Comparison of ENCODE assay signal across 8 cellular contexts in the genomic region with DNA sequence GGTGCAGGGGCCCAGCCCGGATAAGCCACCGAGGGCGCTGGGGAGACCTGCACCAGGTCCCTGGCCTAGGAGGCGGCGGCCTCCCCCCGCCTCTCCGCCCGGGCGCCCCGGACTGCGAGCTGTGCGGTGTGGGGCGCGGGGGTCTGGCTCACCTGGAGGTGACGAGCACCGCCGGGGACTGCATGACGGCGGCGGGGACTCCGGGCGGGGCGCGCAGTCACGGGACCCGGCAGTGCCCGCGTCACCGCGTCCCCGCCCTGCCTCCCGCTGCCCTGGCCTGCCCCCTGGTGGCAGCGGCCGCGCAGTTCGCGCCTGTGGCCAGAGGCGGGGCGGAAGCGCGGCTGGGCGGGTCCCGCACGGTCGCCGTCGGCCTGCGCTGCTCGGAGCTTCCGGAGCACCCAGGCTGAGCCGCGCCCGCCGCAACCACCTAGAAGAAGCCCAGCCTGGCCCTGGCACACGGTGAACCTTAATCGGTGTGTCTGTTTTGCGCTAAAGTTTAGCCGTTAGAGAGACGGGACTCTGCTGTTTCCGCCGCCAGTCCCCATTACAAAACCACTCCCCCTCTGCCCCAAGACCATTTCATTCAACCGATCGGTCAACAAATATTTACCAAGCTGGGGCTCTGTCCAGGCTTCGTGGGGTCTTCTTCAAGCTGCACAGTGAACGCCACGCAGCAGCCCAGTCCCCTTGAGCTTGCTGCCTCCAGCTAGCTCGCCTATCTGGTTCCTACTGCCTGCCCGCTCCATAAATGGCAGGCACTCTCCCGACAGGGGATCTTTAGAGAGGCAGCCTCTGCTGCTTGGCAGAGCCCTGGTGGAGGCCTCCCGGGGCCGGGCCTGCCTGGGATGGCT. TPM values are rescaled to one million over a fixed set of nuclear protein-coding genes. Genes with fewer than 3 reads are reported as not detected.
A peak's percentile ranks its signal among the peaks of the same experiment; 100 is the strongest.
DNase-seq lines count a peak whose midpoint lies in the region; ATAC-seq and TF ChIP-seq lines count a peak whose summit lies in the region.

A gene with protein sequence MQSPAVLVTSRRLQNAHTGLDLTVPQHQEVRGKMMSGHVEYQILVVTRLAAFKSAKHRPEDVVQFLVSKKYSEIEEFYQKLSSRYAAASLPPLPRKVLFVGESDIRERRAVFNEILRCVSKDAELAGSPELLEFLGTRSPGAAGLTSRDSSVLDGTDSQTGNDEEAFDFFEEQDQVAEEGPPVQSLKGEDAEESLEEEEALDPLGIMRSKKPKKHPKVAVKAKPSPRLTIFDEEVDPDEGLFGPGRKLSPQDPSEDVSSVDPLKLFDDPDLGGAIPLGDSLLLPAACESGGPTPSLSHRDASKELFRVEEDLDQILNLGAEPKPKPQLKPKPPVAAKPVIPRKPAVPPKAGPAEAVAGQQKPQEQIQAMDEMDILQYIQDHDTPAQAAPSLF (minus strand): TSS at position 219 of the 851 bp plus-strand sequence. CDS start 35 bp downstream, at position 184.

- H3K4me3 Mint-ChIP-seq in activated T-helper 1 cell treated with anti-CD3 and anti-CD28 coated beads, Interleukin-12 subunit alpha, Interleukin-12 subunit beta, Interleukin-2, Interleukin-4 antibody, amounts not matched to agents 30 ng/mL and 10 ng/mL and 1 ng/mL, durations not matched to agents 14 hours and 24 hours and 36 hours: peak within 1 kb of the TSS; percentile 88
- peak within 1 kb of the TSS; percentile 94 for H3K4me3 Mint-ChIP-seq in natural killer cell

- peaks cover 6% of the 10 kb centered on the region for H3K27me3 Mint-ChIP-seq in activated T-helper 1 cell treated with anti-CD3 and anti-CD28 coated beads, Interleukin-12 subunit alpha, Interleukin-12 subunit beta, Interleukin-2, Interleukin-4 antibody, amounts not matched to agents 30 ng/mL and 10 ng/mL and 1 ng/mL, durations not matched to agents 14 hours and 24 hours and 36 hours (ENCODE audit: insufficient read depth)
- H3K27me3 Mint-ChIP-seq in natural killer cell (ENCODE audit: low read depth in 2 of 2): peaks cover 6 to 7% of the 10 kb centered on the region in 2 donors

- no peaks in the 10 kb centered on the region for H4K20me1 ChIP-seq in fibroblast of lung (ENCODE audit: control insufficient read depth, extremely low read depth, insufficient read depth, low read length)

- TF ChIP-seq CTCF in Peyer's patch (IDR thresholded peaks at IDR 0.05): peak; percentile 94 to 100 (median 100)
- peak; percentile 17 to 52 for TF ChIP-seq CTCF in fibroblast of lung (conservative IDR thresholded peaks at IDR 0.05 in 1 of 2, IDR thresholded peaks at IDR 0.05 in 1 of 2; ENCODE audit: low read depth in 1 of 2, low read length in 2 of 2)
- TF ChIP-seq CTCF in natural killer cell (IDR thresholded peaks at IDR 0.05): peak; percentile 84

- H3K36me3 ChIP-seq in Peyer's patch (no peaks in the 10 kb centered on the region), fibroblast of lung (ENCODE audit: control insufficient read depth, insufficient read depth, low read length) (peaks cover 3% of the 10 kb centered on the region)

- peak within 1 kb of the TSS; percentile 65 to 100 (median 86) for H3K4me3 ChIP-seq in Peyer's patch
- peak within 1 kb of the TSS; percentile 90 to 99 (median 98) for H3K4me3 ChIP-seq in fibroblast of lung (replicated peaks in 1 of 4; ENCODE audit: control extremely low read depth in 1 of 4, insufficient read depth in 1 of 4, low read depth in 3 of 4, low read length in 4 of 4)

- peak within 1 kb of the TSS; percentile 98 for H3K9ac ChIP-seq in fibroblast of lung (ENCODE audit: insufficient read depth, low read length)

- H3K27ac ChIP-seq in Peyer's patch (peak within 1 kb of the TSS; percentile 83 to 97 (median 90)), fibroblast of lung (ENCODE audit: insufficient read depth, low read length) (peak within 1 kb of the TSS; percentile 94)

- peak within 1 kb of the TSS; percentile 92 for H3K27ac Mint-ChIP-seq in activated T-helper 1 cell treated with anti-CD3 and anti-CD28 coated beads, Interleukin-12 subunit alpha, Interleukin-12 subunit beta, Interleukin-2, Interleukin-4 antibody, amounts not matched to agents 30 ng/mL and 10 ng/mL and 1 ng/mL, durations not matched to agents 14 hours and 24 hours and 36 hours
- peak within 1 kb of the TSS; percentile 92 to 93 for H3K27ac Mint-ChIP-seq in natural killer cell

- peaks cover 24% of the 10 kb centered on the region for H3K79me2 ChIP-seq in fibroblast of lung (ENCODE audit: control insufficient read depth, insufficient read depth, low read length)

- ATAC-seq in GM21515 (IDR thresholded peaks at IDR 0.05; ENCODE audit: unreplicated experiment) (peak; percentile 97), natural killer cell (peak; percentile 92 to 98 (median 93))
- peak; percentile 97 for ATAC-seq in stimulated activated naive CD8-positive, alpha-beta T cell treated with anti-CD3 and anti-CD28 coated beads, Interleukin-15, Interleukin-2, amounts not matched to agents 100 U/mL and 50 U/mL, for 24 hours

- H3K27me3 ChIP-seq in Peyer's patch (no peaks in the 10 kb centered on the region), fibroblast of lung (ENCODE audit: control insufficient read depth, insufficient read depth, low read length) (peaks cover 8% of the 10 kb centered on the region)

- DNase-seq in DMS53 (lab: John Stamatoyannopoulos, UW) (peak; percentile 90), HuH-7.5 (ENCODE audit: low spot score) (peak; percentile 88), Peyer's patch (peak; percentile 84 to 93 (median 93)), fibroblast of lung (ENCODE audit: low read depth in 2 of 2) (peak; percentile 63 to 73), natural killer cell (peak; percentile 96)
- peak; percentile 91 for DNase-seq in activated T-helper 1 cell treated with anti-CD3 and anti-CD28 coated beads, Interleukin-12 subunit alpha, Interleukin-12 subunit beta, Interleukin-2, Interleukin-4 antibody, amounts not matched to agents 30 ng/mL and 10 ng/mL and 1 ng/mL, durations not matched to agents 14 hours and 24 hours and 36 hours (ENCODE audit: low spot score)
- peak; percentile 90 for DNase-seq in stimulated activated naive CD8-positive, alpha-beta T cell treated with anti-CD3 and anti-CD28 coated beads, Interleukin-15, Interleukin-2, amounts not matched to agents 100 U/mL and 50 U/mL, for 24 hours

- no peaks in the 10 kb centered on the region for H3K9me3 Mint-ChIP-seq in activated T-helper 1 cell treated with anti-CD3 and anti-CD28 coated beads, Interleukin-12 subunit alpha, Interleukin-12 subunit beta, Interleukin-2, Interleukin-4 antibody, amounts not matched to agents 30 ng/mL and 10 ng/mL and 1 ng/mL, durations not matched to agents 14 hours and 24 hours and 36 hours
- no peaks in the 10 kb centered on the region for H3K9me3 Mint-ChIP-seq in natural killer cell

- no peaks in the 10 kb centered on the region for H3K9me3 ChIP-seq in Peyer's patch
- no peaks in the 10 kb centered on the region for H3K9me3 ChIP-seq in fibroblast of lung (ENCODE audit: control insufficient read depth, insufficient read depth, low read depth, low read length)

- peaks cover 22% of the 10 kb centered on the region for H3K4me1 Mint-ChIP-seq in activated T-helper 1 cell treated with anti-CD3 and anti-CD28 coated beads, Interleukin-12 subunit alpha, Interleukin-12 subunit beta, Interleukin-2, Interleukin-4 antibody, amounts not matched to agents 30 ng/mL and 10 ng/mL and 1 ng/mL, durations not matched to agents 14 hours and 24 hours and 36 hours (ENCODE audit: low read depth)
- peaks cover 42 to 49% of the 10 kb centered on the region in 2 donors for H3K4me1 Mint-ChIP-seq in natural killer cell

- H3K4me2 ChIP-seq in fibroblast of lung (ENCODE audit: extremely low read depth, insufficient read depth, low read length): peak within 1 kb of the TSS; percentile 92

- H3K4me1 ChIP-seq in Peyer's patch (peaks cover 4 to 32% (median 10%) of the 10 kb centered on the region in 4 donors), fibroblast of lung (ENCODE audit: control insufficient read depth, extremely low read depth, insufficient read depth, low read length) (peaks cover 9% of the 10 kb centered on the region)

- intact Hi-C loops in activated T-helper 1 cell treated with anti-CD3 and anti-CD28 coated beads, Interleukin-12 subunit alpha, Interleukin-12 subunit beta, Interleukin-2, Interleukin-4 antibody, amounts not matched to agents 30 ng/mL and 10 ng/mL and 1 ng/mL, durations not matched to agents 14 hours and 24 hours and 36 hours (cut with micrococcal nuclease): loop anchor here (1.0 to 10.0 kb wide), 11 partner anchors 14 to 1302 kb away; a partner anchor contains a TSS
- intact Hi-C loops in natural killer cell (cut with micrococcal nuclease): loop anchor here (2.0 to 5.0 kb wide), 2 partner anchors 74 to 300 kb away; a partner anchor contains a TSS

- H2AFZ ChIP-seq in fibroblast of lung (ENCODE audit: low read length): peak within 1 kb of the TSS; percentile 99

- peak; percentile 74 to 88 for TF ChIP-seq POLR2A in Peyer's patch (IDR thresholded peaks at IDR 0.05)

- H3K36me3 Mint-ChIP-seq in activated T-helper 1 cell treated with anti-CD3 and anti-CD28 coated beads, Interleukin-12 subunit alpha, Interleukin-12 subunit beta, Interleukin-2, Interleukin-4 antibody, amounts not matched to agents 30 ng/mL and 10 ng/mL and 1 ng/mL, durations not matched to agents 14 hours and 24 hours and 36 hours (ENCODE audit: low read depth): no peaks in the 10 kb centered on the region
- no peaks in the 10 kb centered on the region for H3K36me3 Mint-ChIP-seq in natural killer cell

RNA-seq across cellular contexts. Expression of the gene that starts here (rescaled TPM):
- 10 to 100 TPM; 33.1 to 63.0 (median 41.0) TPM for total RNA-seq in Peyer's patch
- 9.1 and 10.2 TPM in 2 replicates for total RNA-seq in activated T-helper 1 cell treated with anti-CD3 and anti-CD28 coated beads, Interleukin-12 subunit alpha, Interleukin-12 subunit beta, Interleukin-2, Interleukin-4 antibody, amounts not matched to agents 30 ng/mL and 10 ng/mL and 1 ng/mL, durations not matched to agents 14 hours and 24 hours and 36 hours
- 32.4 and 38.1 TPM in 2 replicates for total RNA-seq in fibroblast of lung
- 17.8 and 21.6 TPM in 2 replicates for polyA plus RNA-seq in fibroblast of lung
- 23.7 and 27.9 TPM in 2 replicates for polyA plus RNA-seq in fibroblast of lung (2012)
- polyA minus RNA-seq in fibroblast of lung (ENCODE audit: low replicate concordance): 29.4 and 34.9 TPM in 2 replicates
- 10 to 100 TPM; 17.4 to 25.7 (median 22.8) TPM for total RNA-seq in natural killer cell

Comparison
In these comparisons a context has a peak if more than half of its experiments do, and no peak if none do; other contexts are left out.
1. Peak in every context shown above with its lines: DNase-seq, ATAC-seq, H3K4me3 ChIP-seq and H3K27ac ChIP-seq.
2. CTCF ChIP-seq: peak in every context shown above with its lines; median percentile 100 in Peyer's patch; 84 in natural killer cell; 34 in fibroblast of lung.